ENCODE assay signal across 18 cellular contexts in genomic region chr16:10501016-10501607, GRCh38.
DNase-seq lines count a peak whose midpoint lies in the region; ATAC-seq and TF ChIP-seq lines count a peak whose summit lies in the region.
"Had no signal": no experiment of that assay in that cellular context is flagged by ENCODE, and none has a peak within 500 bp of the region (broad histone marks: within the 10 kb centered on the region; RNA-seq: fewer than 3 reads in every experiment).

No MANE protein-coding gene starts in this region.

- POLR2A ChIA-PET in T-cell (lab: Charles Lee): no interaction called here
- POLR2A ChIA-PET in RWPE1 (lab: Yijun Ruan, JAX; ENCODE audit: low non-redundant PET): no interaction called here

- peaks cover 5 to 13% (median 8%) of the 10 kb centered on the region in 3 donors for H3K4me1 Mint-ChIP-seq in T-cell

- H3K4me2 ChIP-seq in mesendoderm (ENCODE audit: low read length): no peak overlapping the region

- no peak overlapping the region for H3K18ac ChIP-seq in mesendoderm (ENCODE audit: low read length)

- no peak overlapping the region for H2BK120ac ChIP-seq in mesendoderm (ENCODE audit: low read depth, low read length)

- no peak overlapping the region for H2AK5ac ChIP-seq in mesendoderm (ENCODE audit: low read length)

- H3K9me3 Mint-ChIP-seq in T-cell: peaks cover 0 to under 1% (median 0%) of the 10 kb centered on the region in 3 donors

- DNase-seq in CMK (ENCODE audit: low read depth) (peak; percentile 45), ELF-1 (ENCODE audit: low read depth, low spot score) (peak; percentile 17), T-cell (peak in 19 of 34 experiments; percentile 2 to 34 (median 12)), mesendoderm (peak; percentile 33), RWPE1 (ENCODE audit: low spot score) (no peak), Right ventricle myocardium superior (no peak)
- DNase-seq: amygdala; BE2C; foreskin fibroblast; GM23248; left ventricle myocardium superior; NCI-H1694 treated with DMSO at 0.1 percent for 48 hours; NCI-H446; SIG-M5; stimulated activated CD4-positive, alpha-beta T cell treated with anti-CD3 and anti-CD28 coated beads, Interleukin-4, amount 100 ng/mL, for 4 hours; tibial artery had no signal

- H3K79me1 ChIP-seq in mesendoderm (ENCODE audit: low read length): no peaks in the 10 kb centered on the region

- intact Hi-C loops in Right ventricle myocardium superior (cut with DNase I): no loop called here

- no peak for TF ChIP-seq CTCF in RWPE1 (conservative IDR thresholded peaks at IDR 0.05; ENCODE audit: low read depth)

- H3K27me3 Mint-ChIP-seq in T-cell: no peaks in the 10 kb centered on the region

- no peaks in the 10 kb centered on the region for H3K36me3 Mint-ChIP-seq in T-cell

- no peaks in the 10 kb centered on the region for H3K27me3 ChIP-seq in mesendoderm (ENCODE audit: insufficient read depth, low read length, poor library complexity)
- H3K27me3 ChIP-seq: BE2C, tibial artery had no signal

- H2BK5ac ChIP-seq in mesendoderm (ENCODE audit: low read length): no peak overlapping the region

- no CpG with 5 or more reads among the region's 2 CpGs for WGBS in mesendoderm (ENCODE audit: extremely low coverage, insufficient coverage, low lambda C conversion rate)

- no peak overlapping the region for H3K56ac ChIP-seq in mesendoderm (ENCODE audit: low read length)

- ATAC-seq in T-cell (replicated peaks in 1 of 4) (peak in 1 of 4 experiments; percentile 24), GM18498 (IDR thresholded peaks at IDR 0.05; ENCODE audit: unreplicated experiment) (no peak), Right ventricle myocardium superior (ENCODE audit: poor library complexity) (no peak)
- ATAC-seq: left ventricle myocardium superior had no signal

- no peak overlapping the region for H3K4ac ChIP-seq in mesendoderm (ENCODE audit: low read depth, low read length)

- CTCF ChIA-PET in T-cell (lab: Charles Lee) (interaction anchor here in 1 of 2 donors (1.0 kb wide), 1 partner anchor 13 kb away, joined by 3 read pairs; no protein-coding TSS in a partner anchor), RWPE1 (lab: Yijun Ruan, JAX) (no interaction called here)

- no peak overlapping the region for H3K27ac ChIP-seq in mesendoderm (ENCODE audit: low read depth, low read length)
- H3K27ac ChIP-seq in RWPE1: no peak overlapping the region
- H3K27ac ChIP-seq: GM23248, skin epidermis, tibial artery had no signal

- H3K4me3 Mint-ChIP-seq in T-cell: no peak overlapping the region

- H3K27ac Mint-ChIP-seq in T-cell: no peak overlapping the region

- no peak overlapping the region for H3K4me3 ChIP-seq in mesendoderm (ENCODE audit: low read length)
- H3K4me3 ChIP-seq: GM23248, skin epidermis, tibial artery had no signal

- no peak overlapping the region for H3K23ac ChIP-seq in mesendoderm (ENCODE audit: low read length)

- H2BK15ac ChIP-seq in mesendoderm (replicated peaks; ENCODE audit: low read depth): no peak overlapping the region

- H3K36me3 ChIP-seq in mesendoderm (ENCODE audit: control insufficient read depth, insufficient read depth, low read length): no peaks in the 10 kb centered on the region
- H3K36me3 ChIP-seq: BE2C had no signal

- no peaks in the 10 kb centered on the region for H3K79me2 ChIP-seq in mesendoderm (ENCODE audit: control insufficient read depth, insufficient read depth, low read length)

- H3K9ac ChIP-seq in mesendoderm (ENCODE audit: low read length): no peak overlapping the region
- H3K9ac ChIP-seq: GM23248 had no signal

- H4K5ac ChIP-seq in mesendoderm (ENCODE audit: low read length): no peak overlapping the region

- H3K4me1 ChIP-seq in mesendoderm (ENCODE audit: control insufficient read depth, low read depth, low read length): peaks cover 2% of the 10 kb centered on the region
- H3K4me1 ChIP-seq: BE2C, tibial artery had no signal

- H4K8ac ChIP-seq in mesendoderm (ENCODE audit: low read depth, low read length): peak overlapping the region; percentile 17

Comparison
In these comparisons a context has a peak if more than half of its experiments do, and no peak if none do; other contexts are left out.
1. DNase-seq: peak in CMK (single experiment), ELF-1 (single experiment), T-cell (19 of 34) and mesendoderm (single experiment); none in RWPE1 (single experiment) and Right ventricle myocardium superior (single experiment).